Comparison of ENCODE assay signal across 18 cellular contexts in genomic region chr16:2717360-2718263, GRCh38.
"Had no signal": no experiment of that assay in that cellular context is flagged by ENCODE, and none has a peak within 500 bp of the region (broad histone marks: within the 10 kb centered on the region; RNA-seq: fewer than 3 reads in every experiment).

No MANE protein-coding gene starts in this region.

- DNase-seq: activated CD4-positive, alpha-beta T cell treated with anti-CD3 and anti-CD28 coated beads, Interleukin-2, amount 10 ng/mL, durations not matched to agents 7 days and 5 days; activated effector memory CD4-positive, alpha-beta T cell treated with Interleukin-2 at 50 U/mL for 16 hours; activated naive CD4-positive, alpha-beta T cell treated with anti-CD3 and anti-CD28 coated beads, Interleukin-2, amount 50 U/mL, for 16 hours; activated T-cell treated with anti-CD3 and anti-CD28 coated beads, Interleukin-2, amount 50 U/mL, for 1 hour; amniotic stem cell; colonic mucosa; foreskin keratinocyte; glutamatergic neuron; occipital lobe; right cardiac atrium; stimulated activated CD4-positive, alpha-beta T cell treated with anti-CD3 and anti-CD28 coated beads, Interleukin-4, amount 100 ng/mL, for 4 hours; stimulated activated CD8-positive, alpha-beta memory T cell treated with anti-CD3 and anti-CD28 coated beads, Interleukin-4, amount 100 ng/mL, for 48 hours; stimulated activated naive CD4-positive, alpha-beta T cell treated with Interleukin-2 at 50 U/mL for 16 hours; T-helper 17 cell; transverse colon had no signal

- ATAC-seq: foreskin keratinocyte; natural killer cell treated with Interleukin-12 subunit alpha and Interleukin-12 subunit beta and Interleukin-15 and Interleukin-18, amount 100 ng/mL, for 72 hours; right cardiac atrium; T-helper 17 cell had no signal

- H3K27ac ChIP-seq: colonic mucosa, foreskin keratinocyte, prostate gland, skin epidermis, transverse colon had no signal

- H3K27ac Mint-ChIP-seq: natural killer cell treated with Interleukin-12 subunit alpha and Interleukin-12 subunit beta and Interleukin-15 and Interleukin-18, amount 100 ng/mL, for 72 hours had no signal

- H3K27me3 Mint-ChIP-seq: activated CD4-positive, alpha-beta T cell treated with anti-CD3 and anti-CD28 coated beads, Interleukin-2, amount 10 ng/mL, durations not matched to agents 7 days and 5 days; natural killer cell treated with Interleukin-12 subunit alpha and Interleukin-12 subunit beta and Interleukin-15 and Interleukin-18, amount 100 ng/mL, for 72 hours; T-helper 17 cell had no signal

- H3K9me3 Mint-ChIP-seq: activated CD4-positive, alpha-beta T cell treated with anti-CD3 and anti-CD28 coated beads, Interleukin-2, amount 10 ng/mL, durations not matched to agents 7 days and 5 days; natural killer cell treated with Interleukin-12 subunit alpha and Interleukin-12 subunit beta and Interleukin-15 and Interleukin-18, amount 100 ng/mL, for 72 hours had no signal

- H3K36me3 Mint-ChIP-seq: natural killer cell treated with Interleukin-12 subunit alpha and Interleukin-12 subunit beta and Interleukin-15 and Interleukin-18, amount 100 ng/mL, for 72 hours had no signal

- H3K9me3 ChIP-seq: colonic mucosa, prostate gland, transverse colon had no signal

- H3K4me1 ChIP-seq: prostate gland had no signal

- H3K4me3 ChIP-seq: colonic mucosa, prostate gland, skin epidermis, transverse colon had no signal

- H3K36me3 ChIP-seq: colonic mucosa, prostate gland, transverse colon had no signal

- H3K4me3 Mint-ChIP-seq: activated CD4-positive, alpha-beta T cell treated with anti-CD3 and anti-CD28 coated beads, Interleukin-2, amount 10 ng/mL, durations not matched to agents 7 days and 5 days; natural killer cell treated with Interleukin-12 subunit alpha and Interleukin-12 subunit beta and Interleukin-15 and Interleukin-18, amount 100 ng/mL, for 72 hours had no signal
